ENCODE assay signal across 7 cellular contexts in genomic region chr5:30831605-30832004, GRCh38.
"Had no signal": no experiment of that assay in that cellular context is flagged by ENCODE, and none has a peak within 500 bp of the region (broad histone marks: within the 10 kb centered on the region; RNA-seq: fewer than 3 reads in every experiment).

No MANE protein-coding gene starts in this region.

- H3K9ac ChIP-seq: GM23248 had no signal

- H2AFZ ChIP-seq: GM23248 had no signal

- H3K9me3 ChIP-seq: HAP-1 had no signal

- H3K4me3 ChIP-seq: GM23248, HAP-1 had no signal

- H3K27ac ChIP-seq: GM23248 had no signal

- H3K36me3 ChIP-seq: HAP-1 had no signal

- ATAC-seq: HCT116 had no signal

- DNase-seq: GM23248, GOT3, H7, HFFc6, KG1 had no signal
